ENCODE assay signal across 20 cellular contexts in the genomic region with DNA sequence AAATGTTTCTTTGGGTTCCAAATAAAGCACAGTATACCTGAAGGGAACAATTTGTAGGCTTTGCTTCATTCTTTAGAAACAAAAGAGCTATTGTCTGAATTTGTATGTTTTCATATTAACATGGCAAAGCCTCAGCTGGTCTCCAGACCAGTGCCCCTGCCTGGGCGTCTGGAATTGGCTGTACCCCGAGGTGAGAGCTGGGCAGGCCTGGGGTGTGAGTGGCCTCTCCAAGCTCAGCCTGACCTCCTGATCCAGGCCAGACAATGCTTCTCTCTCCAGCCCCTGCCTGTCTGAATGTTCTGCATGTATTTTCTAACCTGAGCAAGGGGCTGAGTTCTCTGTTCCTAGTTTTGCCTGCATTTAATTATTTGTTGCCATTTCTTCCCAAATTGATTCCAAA.
"Had no signal": no experiment of that assay in that cellular context is flagged by ENCODE, and none has a peak within 500 bp of the region (broad histone marks: within the 10 kb centered on the region; RNA-seq: fewer than 3 reads in every experiment).

No MANE protein-coding gene starts in this region.

- H3K4me1 ChIP-seq: foreskin keratinocyte, left ventricle myocardium inferior, right lobe of liver, vagina had no signal

- DNase-seq: activated CD4-positive, alpha-beta T cell treated with anti-CD3 and anti-CD28 coated beads, Interleukin-2, amount 10 ng/mL, durations not matched to agents 7 days and 5 days; activated CD8-positive, alpha-beta memory T cell treated with anti-CD3 and anti-CD28 coated beads, Interleukin-2, amount 50 U/mL, for 4 hours; activated effector memory CD4-positive, alpha-beta T cell treated with Interleukin-2 at 50 U/mL for 16 hours; activated naive CD4-positive, alpha-beta T cell treated with anti-CD3 and anti-CD28 coated beads, Interleukin-2, amount 50 U/mL, for 16 hours; activated T-cell treated with anti-CD3 and anti-CD28 coated beads, Interleukin-2, amount 50 U/mL, for 48 hours; foreskin keratinocyte; glutamatergic neuron; hypothalamus; stimulated activated CD4-positive, alpha-beta T cell treated with anti-CD3 and anti-CD28 coated beads, Interleukin-4, amount 100 ng/mL, for 4 hours; stimulated activated naive B cell treated with anti-CD40 and anti-IgM and Interleukin-4, amounts not matched to agents 10 μg/mL and 1 μg/mL and 100 μg/mL, for 72 hours had no signal

- H3K36me3 ChIP-seq: cardiac muscle cell, left ventricle myocardium inferior, right lobe of liver, tibial nerve, vagina had no signal

- H3K27ac ChIP-seq: cardiac muscle cell, epithelial cell of prostate, foreskin keratinocyte, left ventricle myocardium inferior, tibial nerve, vagina had no signal

- ATAC-seq: foreskin keratinocyte; stimulated activated naive B cell treated with anti-CD40 and anti-IgM and Interleukin-4, amounts not matched to agents 10 μg/mL and 1 μg/mL and 100 μg/mL, for 72 hours had no signal

- H3K27ac Mint-ChIP-seq: activated CD4-positive, alpha-beta T cell treated with anti-CD3 and anti-CD28 coated beads, Interleukin-2, amount 10 ng/mL, durations not matched to agents 7 days and 5 days; stimulated activated naive B cell treated with anti-CD40 and anti-IgM and Interleukin-4, amounts not matched to agents 10 μg/mL and 1 μg/mL and 100 μg/mL, for 72 hours; T-helper 2 cell treated with Interferon-gamma antibody and Interleukin-4, amounts not matched to agents 5 μg/mL and 100 μg/mL, for 36 hours had no signal

- H3K9me3 ChIP-seq: right lobe of liver, vagina had no signal

- H3K4me3 ChIP-seq: cardiac muscle cell, dorsolateral prefrontal cortex, left ventricle myocardium inferior, right lobe of liver, tibial nerve, vagina had no signal

- H3K4me3 Mint-ChIP-seq: activated CD4-positive, alpha-beta T cell treated with anti-CD3 and anti-CD28 coated beads, Interleukin-2, amount 10 ng/mL, durations not matched to agents 7 days and 5 days; neural crest cell; stimulated activated naive B cell treated with anti-CD40 and anti-IgM and Interleukin-4, amounts not matched to agents 10 μg/mL and 1 μg/mL and 100 μg/mL, for 72 hours; T-helper 2 cell treated with Interferon-gamma antibody and Interleukin-4, amounts not matched to agents 5 μg/mL and 100 μg/mL, for 36 hours had no signal

- H3K4me1 Mint-ChIP-seq: activated CD4-positive, alpha-beta T cell treated with anti-CD3 and anti-CD28 coated beads, Interleukin-2, amount 10 ng/mL, durations not matched to agents 7 days and 5 days had no signal

- H3K27me3 Mint-ChIP-seq: activated CD4-positive, alpha-beta T cell treated with anti-CD3 and anti-CD28 coated beads, Interleukin-2, amount 10 ng/mL, durations not matched to agents 7 days and 5 days; stimulated activated naive B cell treated with anti-CD40 and anti-IgM and Interleukin-4, amounts not matched to agents 10 μg/mL and 1 μg/mL and 100 μg/mL, for 72 hours had no signal

- H3K9me3 Mint-ChIP-seq: T-helper 2 cell treated with Interferon-gamma antibody and Interleukin-4, amounts not matched to agents 5 μg/mL and 100 μg/mL, for 36 hours had no signal

- H3K27me3 ChIP-seq: cardiac muscle cell, right lobe of liver, vagina had no signal

- FAIRE-seq: TTC549 had no signal
